ENCODE assay signal across 29 cellular contexts in genomic region chr3:160825311-160825800, GRCh38.
"Had no signal": no experiment of that assay in that cellular context is flagged by ENCODE, and none has a peak within 500 bp of the region (broad histone marks: within the 10 kb centered on the region; RNA-seq: fewer than 3 reads in every experiment).

No MANE protein-coding gene starts in this region.

- H2AFZ ChIP-seq: neural progenitor cell, parathyroid adenoma had no signal

- H3K36me3 ChIP-seq: neural progenitor cell, ovary, right lobe of liver, sigmoid colon, suprapubic skin, tibial artery, transverse colon, upper lobe of left lung, vagina had no signal

- H3K4me2 ChIP-seq: neural progenitor cell had no signal

- ATAC-seq: naive thymus-derived CD4-positive, alpha-beta T cell; natural killer cell; psoas muscle; right cardiac atrium; right lobe of liver; stimulated activated effector memory CD8-positive, alpha-beta T cell treated with anti-CD3 and anti-CD28 coated beads, Interleukin-12 subunit alpha, Interleukin-12 subunit beta, amount 100 ng/mL, for 72 hours; stimulated activated naive CD8-positive, alpha-beta T cell treated with anti-CD3 and anti-CD28 coated beads, Interleukin-15, amount 100 ng/mL, for 72 hours; stimulated activated naive CD8-positive, alpha-beta T cell treated with anti-CD3 and anti-CD28 coated beads, Interleukin-15, Interleukin-2, amounts not matched to agents 100 U/mL and 50 U/mL, for 24 hours had no signal

- H3K27me3 ChIP-seq: neural progenitor cell, ovary, right lobe of liver, sigmoid colon, suprapubic skin, testis, tibial artery, transverse colon, upper lobe of left lung, vagina had no signal

- H3K4me1 Mint-ChIP-seq: stimulated activated effector memory CD8-positive, alpha-beta T cell treated with anti-CD3 and anti-CD28 coated beads, Interleukin-12 subunit alpha, Interleukin-12 subunit beta, amount 100 ng/mL, for 72 hours; stimulated activated naive CD8-positive, alpha-beta T cell treated with anti-CD3 and anti-CD28 coated beads, Interleukin-15, amount 100 ng/mL, for 72 hours had no signal

- H3K4me3 Mint-ChIP-seq: naive thymus-derived CD4-positive, alpha-beta T cell; natural killer cell; nephron; neural progenitor cell; stimulated activated effector memory CD8-positive, alpha-beta T cell treated with anti-CD3 and anti-CD28 coated beads, Interleukin-12 subunit alpha, Interleukin-12 subunit beta, amount 100 ng/mL, for 72 hours; stimulated activated naive CD8-positive, alpha-beta T cell treated with anti-CD3 and anti-CD28 coated beads, Interleukin-15, amount 100 ng/mL, for 72 hours had no signal

- H3K9me3 ChIP-seq: ovary, psoas muscle, right lobe of liver, sigmoid colon, suprapubic skin, testis, tibial artery, transverse colon, upper lobe of left lung, vagina had no signal

- H3K9ac ChIP-seq: neural progenitor cell, parathyroid adenoma had no signal

- H3K27ac Mint-ChIP-seq: naive thymus-derived CD4-positive, alpha-beta T cell; natural killer cell; nephron; neural progenitor cell; progenitor cell of endocrine pancreas; stimulated activated effector memory CD8-positive, alpha-beta T cell treated with anti-CD3 and anti-CD28 coated beads, Interleukin-12 subunit alpha, Interleukin-12 subunit beta, amount 100 ng/mL, for 72 hours; stimulated activated naive CD8-positive, alpha-beta T cell treated with anti-CD3 and anti-CD28 coated beads, Interleukin-15, amount 100 ng/mL, for 72 hours had no signal

- H3K4me1 ChIP-seq: testis, tibial artery, transverse colon, upper lobe of left lung, vagina had no signal

- H3K27ac ChIP-seq: neural progenitor cell, ovary, parathyroid adenoma, psoas muscle, right lobe of liver, sigmoid colon, suprapubic skin, testis, tibial artery, transverse colon, upper lobe of left lung, vagina had no signal

- DNase-seq: naive thymus-derived CD4-positive, alpha-beta T cell; natural killer cell; occipital lobe; ovary; posterior cingulate gyrus; psoas muscle; right cardiac atrium; right lobe of liver; sigmoid colon; small intestine; stimulated activated CD4-positive, alpha-beta T cell treated with anti-CD3 and anti-CD28 coated beads, Interleukin-15, amount 100 ng/mL, for 24 hours; stimulated activated CD4-positive, alpha-beta T cell treated with anti-CD3 and anti-CD28 coated beads, Interleukin-2, amount 100 ng/mL, for 24 hours; stimulated activated CD4-positive, alpha-beta T cell treated with anti-CD3 and anti-CD28 coated beads, Interleukin-2, amount 100 ng/mL, for 48 hours; stimulated activated CD4-positive, alpha-beta T cell treated with anti-CD3 and anti-CD28 coated beads, Interleukin-4, amount 100 ng/mL, for 24 hours; stimulated activated naive CD4-positive, alpha-beta T cell; stimulated activated naive CD8-positive, alpha-beta T cell treated with anti-CD3 and anti-CD28 coated beads, Interleukin-15, amount 100 ng/mL, for 72 hours; stimulated activated naive CD8-positive, alpha-beta T cell treated with anti-CD3 and anti-CD28 coated beads, Interleukin-15, Interleukin-2, amounts not matched to agents 100 U/mL and 50 U/mL, for 24 hours; substantia nigra; tibial artery; transverse colon; upper lobe of left lung had no signal

- H3K9me3 Mint-ChIP-seq: natural killer cell; nephron; neural progenitor cell; stimulated activated effector memory CD8-positive, alpha-beta T cell treated with anti-CD3 and anti-CD28 coated beads, Interleukin-12 subunit alpha, Interleukin-12 subunit beta, amount 100 ng/mL, for 72 hours; stimulated activated naive CD8-positive, alpha-beta T cell treated with anti-CD3 and anti-CD28 coated beads, Interleukin-15, amount 100 ng/mL, for 72 hours had no signal

- H3K4me3 ChIP-seq: neural progenitor cell, ovary, psoas muscle, right lobe of liver, sigmoid colon, suprapubic skin, testis, tibial artery, transverse colon, upper lobe of left lung, vagina had no signal

- H3K27me3 Mint-ChIP-seq: progenitor cell of endocrine pancreas; stimulated activated naive CD8-positive, alpha-beta T cell treated with anti-CD3 and anti-CD28 coated beads, Interleukin-15, amount 100 ng/mL, for 72 hours had no signal

- H3K36me3 Mint-ChIP-seq: naive thymus-derived CD4-positive, alpha-beta T cell; natural killer cell; neural progenitor cell; stimulated activated effector memory CD8-positive, alpha-beta T cell treated with anti-CD3 and anti-CD28 coated beads, Interleukin-12 subunit alpha, Interleukin-12 subunit beta, amount 100 ng/mL, for 72 hours had no signal
